In the genomic region with DNA sequence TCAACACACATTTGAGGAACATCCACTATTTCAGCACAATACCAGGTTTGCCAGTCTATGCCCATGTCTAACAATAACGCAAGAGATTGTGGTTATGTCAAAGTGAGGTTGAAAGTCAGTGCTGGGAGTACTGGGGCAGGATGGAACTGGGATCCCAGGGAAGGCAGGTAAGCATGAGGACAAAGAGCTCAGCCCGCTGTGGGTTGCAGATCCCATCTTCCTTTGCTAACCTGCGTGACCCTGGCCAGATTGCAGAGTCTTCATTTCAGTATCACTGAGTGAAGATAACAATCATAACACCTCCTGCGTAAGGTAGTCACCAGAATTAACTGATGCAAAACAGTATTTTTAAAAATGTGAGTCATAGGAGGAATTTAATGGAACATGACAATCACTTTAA, we compare ENCODE assay signal across 6 cellular contexts.
"Had no signal": no experiment of that assay in that cellular context is flagged by ENCODE, and none has a peak within 500 bp of the region (broad histone marks: within the 10 kb centered on the region; RNA-seq: fewer than 3 reads in every experiment).

No MANE protein-coding gene starts in this region.

- ATAC-seq: HepG2, K562 had no signal

- DNase-seq: IMR-90, KBM-7, KG1 had no signal

- H3K4me3 ChIP-seq: K562 had no signal

- FAIRE-seq: HepG2, HTR-8/SVneo, K562 had no signal
